Comparison of ENCODE assay signal across 8 cellular contexts in genomic region chr16:22190169-22191088, GRCh38. TPM values are rescaled to one million over a fixed set of nuclear protein-coding genes. Genes with fewer than 3 reads are reported as not detected.
DNase-seq lines count a peak whose midpoint lies in the region; ATAC-seq and TF ChIP-seq lines count a peak whose summit lies in the region.

No MANE protein-coding gene starts in this region.

- peak overlapping the region; percentile 46 for H2AFZ ChIP-seq in fibroblast of lung (ENCODE audit: low read length)

- DNase-seq in EL (peak; percentile 99), GOT3 (lab: John Stamatoyannopoulos, UW) (peak; percentile 99), LHCN-M2 (ENCODE audit: low read depth) (peak; percentile 99), RPMI7951 (ENCODE audit: low read depth) (peak; percentile 95), fibroblast of lung (ENCODE audit: low read depth in 2 of 2) (peak; percentile 98 to 100), natural killer cell (peak; percentile 99)
- DNase-seq in stimulated activated naive CD4-positive, alpha-beta T cell (lab: John Stamatoyannopoulos, UW) = peak; percentile 98 to 100 (median 100)

- TF ChIP-seq CTCF in fibroblast of lung (conservative IDR thresholded peaks at IDR 0.05 in 1 of 2, IDR thresholded peaks at IDR 0.05 in 1 of 2; ENCODE audit: low read depth in 1 of 2, low read length in 2 of 2) (no peak), natural killer cell (IDR thresholded peaks at IDR 0.05) (no peak)

- intact Hi-C loops in natural killer cell (cut with micrococcal nuclease) = loop anchor here (1.0 to 5.0 kb wide), 4 partner anchors 16 to 593 kb away; partner anchors contain the start of genes EEF2K, METTL9 and POLR3E

- H3K9me3 ChIP-seq in fibroblast of lung (ENCODE audit: control insufficient read depth, insufficient read depth, low read depth, low read length) = no peaks in the 10 kb centered on the region

- no peaks in the 10 kb centered on the region for H4K20me1 ChIP-seq in fibroblast of lung (ENCODE audit: control insufficient read depth, extremely low read depth, insufficient read depth, low read length)

- no peaks in the 10 kb centered on the region for H3K79me2 ChIP-seq in fibroblast of lung (ENCODE audit: control insufficient read depth, insufficient read depth, low read length)

- no peaks in the 10 kb centered on the region for H3K27me3 ChIP-seq in fibroblast of lung (ENCODE audit: control insufficient read depth, insufficient read depth, low read length)

- H3K27ac Mint-ChIP-seq in activated T-helper 17 cell treated with anti-CD3 and anti-CD28 coated beads, Interleukin-2, amount 50 U/mL, for 72 hours = peak overlapping the region; percentile 99
- peak overlapping the region; percentile 91 to 98 for H3K27ac Mint-ChIP-seq in natural killer cell

- H3K4me3 ChIP-seq in fibroblast of lung (replicated peaks in 1 of 4; ENCODE audit: control extremely low read depth in 1 of 4, insufficient read depth in 1 of 4, low read depth in 3 of 4, low read length in 4 of 4) = peak overlapping the region; percentile 36 to 62 (median 57)

- no peaks in the 10 kb centered on the region for H3K27me3 Mint-ChIP-seq in activated T-helper 17 cell treated with anti-CD3 and anti-CD28 coated beads, Interleukin-2, amount 50 U/mL, for 72 hours
- H3K27me3 Mint-ChIP-seq in natural killer cell (ENCODE audit: low read depth in 2 of 2) = no peaks in the 10 kb centered on the region

- H3K4me3 Mint-ChIP-seq in activated T-helper 17 cell treated with anti-CD3 and anti-CD28 coated beads, Interleukin-2, amount 50 U/mL, for 72 hours = peak overlapping the region; percentile 99
- H3K4me3 Mint-ChIP-seq in natural killer cell = peak overlapping the region; percentile 94

- peak overlapping the region; percentile 91 for H3K27ac ChIP-seq in fibroblast of lung (ENCODE audit: insufficient read depth, low read length)

- no peaks in the 10 kb centered on the region for H3K36me3 ChIP-seq in fibroblast of lung (ENCODE audit: control insufficient read depth, insufficient read depth, low read length)

- peaks cover 9% of the 10 kb centered on the region for H3K9me3 Mint-ChIP-seq in activated T-helper 17 cell treated with anti-CD3 and anti-CD28 coated beads, Interleukin-2, amount 50 U/mL, for 72 hours
- peaks cover 0 to 3% of the 10 kb centered on the region in 2 donors for H3K9me3 Mint-ChIP-seq in natural killer cell

- H3K36me3 Mint-ChIP-seq in activated T-helper 17 cell treated with anti-CD3 and anti-CD28 coated beads, Interleukin-2, amount 50 U/mL, for 72 hours (ENCODE audit: low read depth) = peaks cover 17% of the 10 kb centered on the region
- no peaks in the 10 kb centered on the region for H3K36me3 Mint-ChIP-seq in natural killer cell

- H3K4me1 ChIP-seq in fibroblast of lung (ENCODE audit: control insufficient read depth, extremely low read depth, insufficient read depth, low read length) = peaks cover 8% of the 10 kb centered on the region

- H3K4me1 Mint-ChIP-seq in activated T-helper 17 cell treated with anti-CD3 and anti-CD28 coated beads, Interleukin-2, amount 50 U/mL, for 72 hours = peaks cover 34% of the 10 kb centered on the region
- H3K4me1 Mint-ChIP-seq in natural killer cell = peaks cover 60 to 70% of the 10 kb centered on the region in 2 donors

- peak overlapping the region; percentile 85 for H3K9ac ChIP-seq in fibroblast of lung (ENCODE audit: insufficient read depth, low read length)

- ATAC-seq in activated T-helper 17 cell treated with anti-CD3 and anti-CD28 coated beads, Interleukin-2, amount 50 U/mL, for 72 hours (replicated peaks) = peak; percentile 67
- peak; percentile 65 to 88 (median 69) for ATAC-seq in natural killer cell

- H3K4me2 ChIP-seq in fibroblast of lung (ENCODE audit: extremely low read depth, insufficient read depth, low read length) = peak overlapping the region; percentile 79

RNA-seq across cellular contexts. Expression of gene EEF2K, which starts 15.6 kb away (rescaled TPM):
- total RNA-seq in LHCN-M2 (2014; rRNA removed) (15.1 and 16.1 TPM in 2 replicates), fibroblast of lung (22.6 and 31.3 TPM in 2 replicates), natural killer cell (10 to 100 TPM; 12.6 to 33.5 (median 22.9) TPM)
- polyA plus RNA-seq in LHCN-M2 (2012) = 5.6 TPM
- total RNA-seq in RPMI7951 (2014; rRNA removed; shearing (Covaris generic)) = 15.7 and 17.7 TPM in 2 replicates
- 10 to 100 TPM; 22.5 to 29.0 TPM for total RNA-seq in activated T-helper 17 cell treated with anti-CD3 and anti-CD28 coated beads, Interleukin-2, amount 50 U/mL, for 72 hours
- 8.9 and 11.4 TPM in 2 replicates for polyA plus RNA-seq in fibroblast of lung
- polyA plus RNA-seq in fibroblast of lung (2012) = 10.8 and 12.0 TPM in 2 replicates
- polyA minus RNA-seq in fibroblast of lung (ENCODE audit: low replicate concordance) = 51.1 and 84.0 TPM in 2 replicates

RNA-seq across cellular contexts. Expression of gene SDR42E2, which starts 28.1 kb away (rescaled TPM):
- total RNA-seq in LHCN-M2 (2014; rRNA removed) (not detected in 2 replicates), fibroblast of lung (under 0.01 TPM in 1 of 2 replicates, not detected in the other), natural killer cell (1 to 10 TPM in 1 of 3 donors, under 1 TPM in 2; 0.92 to 1.9 (median 0.93) TPM)
- polyA plus RNA-seq in LHCN-M2 (2012) = 0.02 TPM
- total RNA-seq in RPMI7951 (2014; rRNA removed; shearing (Covaris generic)) = not detected in 2 replicates
- not detected for total RNA-seq in activated T-helper 17 cell treated with anti-CD3 and anti-CD28 coated beads, Interleukin-2, amount 50 U/mL, for 72 hours
- polyA plus RNA-seq in fibroblast of lung = not detected in 2 replicates
- polyA plus RNA-seq in fibroblast of lung (2012) = not detected in 2 replicates
- not detected in 2 replicates for polyA minus RNA-seq in fibroblast of lung (ENCODE audit: low replicate concordance)

Comparison
In these comparisons a context has a peak if more than half of its experiments do, and no peak if none do; other contexts are left out.
1. Peak in every context shown above with its lines: DNase-seq, ATAC-seq, H3K4me3 ChIP-seq and H3K27ac ChIP-seq.